In genomic region chr2:11705711-11706110, GRCh38 we compare ENCODE assay signal across 3 cellular contexts.
"Had no signal": no experiment of that assay in that cellular context is flagged by ENCODE, and none has a peak within 500 bp of the region (broad histone marks: within the 10 kb centered on the region; RNA-seq: fewer than 3 reads in every experiment).

No MANE protein-coding gene starts in this region.

- DNase-seq: GDM1, GF-D8 had no signal

- H3K4me3 ChIP-seq: GM12878 had no signal
